ENCODE assay signal across 1 cellular context in the genomic region with DNA sequence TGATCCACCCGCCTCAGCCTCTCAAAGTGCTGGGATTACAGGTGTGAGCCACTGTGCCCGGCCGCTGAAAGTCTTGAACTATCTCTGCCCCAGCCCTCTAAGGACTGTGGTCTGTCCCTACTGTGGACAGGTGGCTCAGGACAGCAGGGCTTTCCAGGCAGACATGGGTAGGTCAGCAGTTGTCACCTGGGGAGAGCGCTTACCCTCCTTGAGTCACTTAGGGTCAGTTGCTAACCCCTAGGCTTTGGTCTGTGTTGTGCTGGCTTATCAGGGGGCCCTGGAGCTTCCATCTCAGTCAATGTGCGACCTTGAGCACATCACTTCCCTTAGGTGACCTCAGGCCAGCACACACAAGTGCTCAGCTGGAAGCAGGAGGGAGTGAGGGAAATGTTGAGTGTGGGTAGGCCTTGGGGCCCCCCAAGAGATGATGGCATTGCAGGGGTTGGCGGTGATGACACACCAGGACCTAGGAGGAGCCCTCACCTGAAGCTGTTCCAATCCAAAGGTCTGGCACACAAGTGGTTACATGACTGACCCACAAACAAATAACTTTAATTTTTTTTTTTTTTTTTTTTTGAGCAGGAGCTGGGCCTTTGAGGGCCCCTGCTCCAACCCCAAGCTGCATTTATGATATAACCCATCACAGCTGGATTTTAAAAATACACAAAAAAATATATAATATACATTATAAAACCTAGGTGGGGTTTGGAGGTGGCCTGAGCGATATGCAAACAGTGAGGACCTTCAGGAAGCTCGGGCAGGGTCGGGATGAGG.
TF ChIP-seq lines count a peak whose summit lies in the region.

No MANE protein-coding gene starts in this region.

TF ChIP-seq in HepG2, 621 proteins besides CTCF, POLR2A, EP300 and RAD21 (continued from another document and continues in another):
- TF ChIP-seq AKNA (CRISPR knock-in tag; IDR thresholded peaks at IDR 0.05; ENCODE audit: borderline replicate concordance): no peak
- TF ChIP-seq, protein P1, sequence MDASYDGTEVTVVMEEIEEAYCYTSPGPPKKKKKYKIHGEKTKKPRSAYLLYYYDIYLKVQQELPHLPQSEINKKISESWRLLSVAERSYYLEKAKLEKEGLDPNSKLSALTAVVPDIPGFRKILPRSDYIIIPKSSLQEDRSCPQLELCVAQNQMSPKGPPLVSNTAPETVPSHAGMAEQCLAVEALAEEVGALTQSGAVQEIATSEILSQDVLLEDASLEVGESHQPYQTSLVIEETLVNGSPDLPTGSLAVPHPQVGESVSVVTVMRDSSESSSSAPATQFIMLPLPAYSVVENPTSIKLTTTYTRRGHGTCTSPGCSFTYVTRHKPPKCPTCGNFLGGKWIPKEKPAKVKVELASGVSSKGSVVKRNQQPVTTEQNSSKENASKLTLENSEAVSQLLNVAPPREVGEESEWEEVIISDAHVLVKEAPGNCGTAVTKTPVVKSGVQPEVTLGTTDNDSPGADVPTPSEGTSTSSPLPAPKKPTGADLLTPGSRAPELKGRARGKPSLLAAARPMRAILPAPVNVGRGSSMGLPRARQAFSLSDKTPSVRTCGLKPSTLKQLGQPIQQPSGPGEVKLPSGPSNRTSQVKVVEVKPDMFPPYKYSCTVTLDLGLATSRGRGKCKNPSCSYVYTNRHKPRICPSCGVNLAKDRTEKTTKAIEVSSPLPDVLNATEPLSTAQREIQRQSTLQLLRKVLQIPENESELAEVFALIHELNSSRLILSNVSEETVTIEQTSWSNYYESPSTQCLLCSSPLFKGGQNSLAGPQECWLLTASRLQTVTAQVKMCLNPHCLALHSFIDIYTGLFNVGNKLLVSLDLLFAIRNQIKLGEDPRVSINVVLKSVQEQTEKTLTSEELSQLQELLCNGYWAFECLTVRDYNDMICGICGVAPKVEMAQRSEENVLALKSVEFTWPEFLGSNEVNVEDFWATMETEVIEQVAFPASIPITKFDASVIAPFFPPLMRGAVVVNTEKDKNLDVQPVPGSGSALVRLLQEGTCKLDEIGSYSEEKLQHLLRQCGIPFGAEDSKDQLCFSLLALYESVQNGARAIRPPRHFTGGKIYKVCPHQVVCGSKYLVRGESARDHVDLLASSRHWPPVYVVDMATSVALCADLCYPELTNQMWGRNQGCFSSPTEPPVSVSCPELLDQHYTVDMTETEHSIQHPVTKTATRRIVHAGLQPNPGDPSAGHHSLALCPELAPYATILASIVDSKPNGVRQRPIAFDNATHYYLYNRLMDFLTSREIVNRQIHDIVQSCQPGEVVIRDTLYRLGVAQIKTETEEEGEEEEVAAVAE (CRISPR knock-in tag; IDR thresholded peaks at IDR 0.05; ENCODE audit: borderline replicate concordance): no peak
- TF ChIP-seq HOXA9 (CRISPR knock-in tag; IDR thresholded peaks at IDR 0.05; ENCODE audit: borderline replicate concordance): no peak
- TF ChIP-seq RXRB (CRISPR knock-in tag; IDR thresholded peaks at IDR 0.05; ENCODE audit: borderline replicate concordance): peak; percentile 58
- no peak for TF ChIP-seq KLF12 (CRISPR knock-in tag; IDR thresholded peaks at IDR 0.05; ENCODE audit: borderline replicate concordance)
- TF ChIP-seq, protein P2, sequence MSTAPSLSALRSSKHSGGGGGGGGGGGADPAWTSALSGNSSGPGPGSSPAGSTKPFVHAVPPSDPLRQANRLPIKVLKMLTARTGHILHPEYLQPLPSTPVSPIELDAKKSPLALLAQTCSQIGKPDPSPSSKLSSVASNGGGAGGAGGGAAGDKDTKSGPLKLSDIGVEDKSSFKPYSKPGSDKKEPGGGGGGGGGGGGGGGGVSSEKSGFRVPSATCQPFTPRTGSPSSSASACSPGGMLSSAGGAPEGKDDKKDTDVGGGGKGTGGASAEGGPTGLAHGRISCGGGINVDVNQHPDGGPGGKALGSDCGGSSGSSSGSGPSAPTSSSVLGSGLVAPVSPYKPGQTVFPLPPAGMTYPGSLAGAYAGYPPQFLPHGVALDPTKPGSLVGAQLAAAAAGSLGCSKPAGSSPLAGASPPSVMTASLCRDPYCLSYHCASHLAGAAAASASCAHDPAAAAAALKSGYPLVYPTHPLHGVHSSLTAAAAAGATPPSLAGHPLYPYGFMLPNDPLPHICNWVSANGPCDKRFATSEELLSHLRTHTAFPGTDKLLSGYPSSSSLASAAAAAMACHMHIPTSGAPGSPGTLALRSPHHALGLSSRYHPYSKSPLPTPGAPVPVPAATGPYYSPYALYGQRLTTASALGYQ (CRISPR knock-in tag; IDR thresholded peaks at IDR 0.05): no peak
- TF ChIP-seq PATZ1 (CRISPR knock-in tag; IDR thresholded peaks at IDR 0.05): peak; percentile 68
- no peak for TF ChIP-seq CHD2 (IDR thresholded peaks at IDR 0.05; ENCODE audit: low read depth, low read length)
- TF ChIP-seq, protein P3, sequence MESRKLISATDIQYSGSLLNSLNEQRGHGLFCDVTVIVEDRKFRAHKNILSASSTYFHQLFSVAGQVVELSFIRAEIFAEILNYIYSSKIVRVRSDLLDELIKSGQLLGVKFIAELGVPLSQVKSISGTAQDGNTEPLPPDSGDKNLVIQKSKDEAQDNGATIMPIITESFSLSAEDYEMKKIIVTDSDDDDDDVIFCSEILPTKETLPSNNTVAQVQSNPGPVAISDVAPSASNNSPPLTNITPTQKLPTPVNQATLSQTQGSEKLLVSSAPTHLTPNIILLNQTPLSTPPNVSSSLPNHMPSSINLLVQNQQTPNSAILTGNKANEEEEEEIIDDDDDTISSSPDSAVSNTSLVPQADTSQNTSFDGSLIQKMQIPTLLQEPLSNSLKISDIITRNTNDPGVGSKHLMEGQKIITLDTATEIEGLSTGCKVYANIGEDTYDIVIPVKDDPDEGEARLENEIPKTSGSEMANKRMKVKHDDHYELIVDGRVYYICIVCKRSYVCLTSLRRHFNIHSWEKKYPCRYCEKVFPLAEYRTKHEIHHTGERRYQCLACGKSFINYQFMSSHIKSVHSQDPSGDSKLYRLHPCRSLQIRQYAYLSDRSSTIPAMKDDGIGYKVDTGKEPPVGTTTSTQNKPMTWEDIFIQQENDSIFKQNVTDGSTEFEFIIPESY (CRISPR knock-in tag; IDR thresholded peaks at IDR 0.05): peak; percentile 33; the same call in 1 of the 2 replicates
- TF ChIP-seq TAF1 (CRISPR knock-in tag; IDR thresholded peaks at IDR 0.05): no peak
- no peak for TF ChIP-seq KDM3A (CRISPR knock-in tag; IDR thresholded peaks at IDR 0.05; ENCODE audit: low read depth)
- TF ChIP-seq, protein P4, sequence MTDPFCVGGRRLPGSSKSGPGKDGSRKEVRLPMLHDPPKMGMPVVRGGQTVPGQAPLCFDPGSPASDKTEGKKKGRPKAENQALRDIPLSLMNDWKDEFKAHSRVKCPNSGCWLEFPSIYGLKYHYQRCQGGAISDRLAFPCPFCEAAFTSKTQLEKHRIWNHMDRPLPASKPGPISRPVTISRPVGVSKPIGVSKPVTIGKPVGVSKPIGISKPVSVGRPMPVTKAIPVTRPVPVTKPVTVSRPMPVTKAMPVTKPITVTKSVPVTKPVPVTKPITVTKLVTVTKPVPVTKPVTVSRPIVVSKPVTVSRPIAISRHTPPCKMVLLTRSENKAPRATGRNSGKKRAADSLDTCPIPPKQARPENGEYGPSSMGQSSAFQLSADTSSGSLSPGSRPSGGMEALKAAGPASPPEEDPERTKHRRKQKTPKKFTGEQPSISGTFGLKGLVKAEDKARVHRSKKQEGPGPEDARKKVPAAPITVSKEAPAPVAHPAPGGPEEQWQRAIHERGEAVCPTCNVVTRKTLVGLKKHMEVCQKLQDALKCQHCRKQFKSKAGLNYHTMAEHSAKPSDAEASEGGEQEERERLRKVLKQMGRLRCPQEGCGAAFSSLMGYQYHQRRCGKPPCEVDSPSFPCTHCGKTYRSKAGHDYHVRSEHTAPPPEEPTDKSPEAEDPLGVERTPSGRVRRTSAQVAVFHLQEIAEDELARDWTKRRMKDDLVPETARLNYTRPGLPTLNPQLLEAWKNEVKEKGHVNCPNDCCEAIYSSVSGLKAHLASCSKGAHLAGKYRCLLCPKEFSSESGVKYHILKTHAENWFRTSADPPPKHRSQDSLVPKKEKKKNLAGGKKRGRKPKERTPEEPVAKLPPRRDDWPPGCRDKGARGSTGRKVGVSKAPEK (CRISPR knock-in tag; IDR thresholded peaks at IDR 0.05; ENCODE audit: borderline replicate concordance): 0 out of 2 replicates have a peak, but pooled peaks have one; percentile 50
- TF ChIP-seq, protein P5, sequence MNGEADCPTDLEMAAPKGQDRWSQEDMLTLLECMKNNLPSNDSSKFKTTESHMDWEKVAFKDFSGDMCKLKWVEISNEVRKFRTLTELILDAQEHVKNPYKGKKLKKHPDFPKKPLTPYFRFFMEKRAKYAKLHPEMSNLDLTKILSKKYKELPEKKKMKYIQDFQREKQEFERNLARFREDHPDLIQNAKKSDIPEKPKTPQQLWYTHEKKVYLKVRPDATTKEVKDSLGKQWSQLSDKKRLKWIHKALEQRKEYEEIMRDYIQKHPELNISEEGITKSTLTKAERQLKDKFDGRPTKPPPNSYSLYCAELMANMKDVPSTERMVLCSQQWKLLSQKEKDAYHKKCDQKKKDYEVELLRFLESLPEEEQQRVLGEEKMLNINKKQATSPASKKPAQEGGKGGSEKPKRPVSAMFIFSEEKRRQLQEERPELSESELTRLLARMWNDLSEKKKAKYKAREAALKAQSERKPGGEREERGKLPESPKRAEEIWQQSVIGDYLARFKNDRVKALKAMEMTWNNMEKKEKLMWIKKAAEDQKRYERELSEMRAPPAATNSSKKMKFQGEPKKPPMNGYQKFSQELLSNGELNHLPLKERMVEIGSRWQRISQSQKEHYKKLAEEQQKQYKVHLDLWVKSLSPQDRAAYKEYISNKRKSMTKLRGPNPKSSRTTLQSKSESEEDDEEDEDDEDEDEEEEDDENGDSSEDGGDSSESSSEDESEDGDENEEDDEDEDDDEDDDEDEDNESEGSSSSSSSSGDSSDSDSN (CRISPR knock-in tag; IDR thresholded peaks at IDR 0.05): peak; percentile 26; the same call in 1 of the 2 replicates
- TF ChIP-seq TAF15 (IDR thresholded peaks at IDR 0.05; ENCODE audit: low read depth, low read length, poor library complexity, severe bottlenecking): no peak
- no peak for TF ChIP-seq SATB2 (CRISPR knock-in tag; IDR thresholded peaks at IDR 0.05)
- no peak for TF ChIP-seq SP1 (IDR thresholded peaks at IDR 0.05)
- TF ChIP-seq SP1 (CRISPR knock-in tag; IDR thresholded peaks at IDR 0.05): no peak
- TF ChIP-seq TCF12 (IDR thresholded peaks at IDR 0.05): no peak
- TF ChIP-seq TCF12 (CRISPR knock-in tag; IDR thresholded peaks at IDR 0.05): no peak
- no peak for TF ChIP-seq ZNF777 (CRISPR knock-in tag; IDR thresholded peaks at IDR 0.05)
- TF ChIP-seq ZNF18 (CRISPR knock-in tag; IDR thresholded peaks at IDR 0.05; ENCODE audit: insufficient replicate concordance): no peak
- TF ChIP-seq XRCC5 (optimal IDR thresholded peaks at IDR 0.05; ENCODE audit: low read length): no peak
- no peak for TF ChIP-seq ZNF557 (CRISPR knock-in tag; IDR thresholded peaks at IDR 0.05)
- no peak for TF ChIP-seq ELF1 (CRISPR knock-in tag; IDR thresholded peaks at IDR 0.05)
- TF ChIP-seq KLF13 (CRISPR knock-in tag; IDR thresholded peaks at IDR 0.05): no peak
- no peak for TF ChIP-seq ZNF768 (CRISPR knock-in tag; IDR thresholded peaks at IDR 0.05)
- TF ChIP-seq ZNF460 (CRISPR knock-in tag; IDR thresholded peaks at IDR 0.05; ENCODE audit: borderline replicate concordance): no peak; the same call in 1 of the 2 replicates
- TF ChIP-seq WIZ (CRISPR knock-in tag; IDR thresholded peaks at IDR 0.05): no peak
- TF ChIP-seq ZNF354B (CRISPR knock-in tag; IDR thresholded peaks at IDR 0.05): no peak
- no peak for TF ChIP-seq KLF11 (CRISPR knock-in tag; IDR thresholded peaks at IDR 0.05)
- peak; percentile 62 for TF ChIP-seq POLR2G (IDR thresholded peaks at IDR 0.05; ENCODE audit: low read depth, low read length)
